In the genomic region with DNA sequence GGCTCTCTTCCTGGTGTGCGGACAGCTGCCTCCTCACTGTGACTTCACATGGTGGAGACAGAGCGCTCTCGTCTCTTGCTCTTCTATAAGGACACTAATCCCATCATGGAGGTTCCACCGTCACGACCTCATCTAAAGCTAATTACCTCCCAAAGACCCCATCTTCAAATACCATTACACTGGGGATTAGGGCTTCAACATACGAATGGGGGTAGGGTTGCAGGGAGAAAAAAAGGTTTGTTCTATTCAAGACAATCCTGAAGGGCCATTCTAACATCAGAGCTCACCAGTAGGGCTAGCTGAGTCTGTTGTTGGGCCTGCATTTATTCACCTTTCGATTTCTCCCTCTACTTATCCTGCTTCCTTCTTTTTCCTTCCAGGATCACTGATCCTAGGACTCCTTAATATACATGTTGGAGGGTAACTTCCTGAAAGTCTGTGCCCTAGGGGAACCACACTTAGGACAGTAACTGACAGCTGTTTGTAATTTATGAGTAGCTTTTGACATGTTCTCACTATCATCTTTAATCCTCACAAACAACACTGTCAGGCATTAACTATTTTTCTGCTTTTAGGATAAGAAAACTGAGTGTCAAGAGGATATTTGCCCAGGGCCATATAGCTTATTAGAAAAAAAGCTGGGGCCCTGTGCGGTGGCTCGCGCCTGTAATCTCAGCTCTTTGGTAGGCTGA, we compare ENCODE assay signal across 28 cellular contexts. TPM values are rescaled to one million over a fixed set of nuclear protein-coding genes. Genes with fewer than 3 reads are reported as not detected.
DNase-seq lines count a peak whose midpoint lies in the region; ATAC-seq, FAIRE-seq and TF ChIP-seq lines count a peak whose summit lies in the region.
"Had no signal": no experiment of that assay in that cellular context is flagged by ENCODE, and none has a peak within 500 bp of the region (broad histone marks: within the 10 kb centered on the region; RNA-seq: fewer than 3 reads in every experiment).

No MANE protein-coding gene starts in this region.

- H3K9me3 ChIP-seq in H1 (ENCODE audit: insufficient read depth in 2 of 2, low read depth in 1 of 2, low read length in 1 of 2) (0 out of 4 replicates have a peak, but pooled peaks cover 0 to 2% of the 10 kb centered on the region in 2 experiments), neural progenitor cell (ENCODE audit: low read depth) (no peaks in the 10 kb centered on the region), esophagus squamous epithelium (no peaks in the 10 kb centered on the region), Caco-2 (0 out of 2 replicates have a peak, but pooled peaks cover 4% of the 10 kb centered on the region)
- H3K9me3 ChIP-seq: adrenal gland, SK-N-SH had no signal

- no peak overlapping the region for H3K27ac ChIP-seq in GM23338 (ENCODE audit: low read depth)
- H3K27ac ChIP-seq in H1 (ENCODE audit: low read depth, low read length): no peak overlapping the region
- H3K27ac ChIP-seq in neural progenitor cell: peak overlapping the region; percentile 91
- H3K27ac ChIP-seq in esophagus squamous epithelium: no peak overlapping the region
- H3K27ac ChIP-seq: adrenal gland, brain microvascular endothelial cell, epithelial cell of prostate had no signal

- no peak for TF ChIP-seq RAD21 in H1 (IDR thresholded peaks at IDR 0.05 in 1 of 2, conservative IDR thresholded peaks at IDR 0.05 in 1 of 2; ENCODE audit: low read depth in 2 of 2, low read length in 2 of 2)

- no peaks in the 10 kb centered on the region; the same call in 2 of the 3 replicates for H3K36me3 Mint-ChIP-seq in GM23338 (ENCODE audit: low read depth)
- no peaks in the 10 kb centered on the region for H3K36me3 Mint-ChIP-seq in neural progenitor cell
- no peaks in the 10 kb centered on the region for H3K36me3 Mint-ChIP-seq in Caco-2 (ENCODE audit: insufficient read depth, unreplicated experiment)

- FAIRE-seq in H1 (lab: Jason Lieb, UNC): no peak
- FAIRE-seq: A204.1, D721Med, kidney had no signal

- intact Hi-C loops in esophagus squamous epithelium (cut with DNase I) (no loop called here), Caco-2 (cut with micrococcal nuclease; ENCODE audit: unreplicated experiment) (no loop called here)

- DNase-seq in GM23338 (ENCODE audit: low spot score) (no peak), NCI-H82 treated with DMSO at 0.1 percent for 48 hours (lab: John Stamatoyannopoulos, UW; ENCODE audit: unreplicated experiment) (peak; percentile 100), H1 (ENCODE audit: low read depth in 1 of 2, low spot score in 2 of 2) (no peak), neural progenitor cell (ENCODE audit: low spot score) (peak; percentile 77), cerebellar nuclear complex (lab: John Stamatoyannopoulos, UW) (no peak), esophagus squamous epithelium (lab: John Stamatoyannopoulos, UW) (no peak), Caco-2 (no peak)
- DNase-seq: activated CD4-positive, alpha-beta memory T cell treated with anti-CD3 and anti-CD28 coated beads, Interleukin-2, amount 10 ng/mL, durations not matched to agents 7 days and 5 days; activated CD8-positive, alpha-beta memory T cell treated with anti-CD3 and anti-CD28 coated beads, Interleukin-2, amount 50 U/mL, for 4 hours; activated naive CD4-positive, alpha-beta T cell; adrenal gland; brain microvascular endothelial cell; DND-41; effector CD4-positive, alpha-beta T cell; GF-D8; HFFc6; kidney; NCI-H1048; NCI-H1694 treated with DMSO at 0.1 percent for 48 hours; NCI-H524; SK-N-SH; stimulated activated naive CD4-positive, alpha-beta T cell treated with Interleukin-2 at 50 U/mL for 16 hours had no signal

- H3K9ac ChIP-seq in H1 (replicated peaks in 1 of 4; ENCODE audit: extremely low read depth in 1 of 4, low read depth in 3 of 4, low read length in 3 of 4) (no peak overlapping the region), neural progenitor cell (no peak overlapping the region)
- H3K9ac ChIP-seq: SK-N-SH had no signal

- H3K4me1 ChIP-seq in GM23338 (ENCODE audit: insufficient read depth) (peaks cover 19% of the 10 kb centered on the region), H1 (replicated peaks in 1 of 4; ENCODE audit: control insufficient read depth in 3 of 4, insufficient read depth in 4 of 4, low read length in 3 of 4) (peaks cover 0 to 12% (median 9%) of the 10 kb centered on the region in 4 experiments; a peak in 4 of 7 replicates), neural progenitor cell (peaks cover 28% of the 10 kb centered on the region), esophagus squamous epithelium (no peaks in the 10 kb centered on the region), Caco-2 (no peaks in the 10 kb centered on the region)
- H3K4me1 ChIP-seq: adrenal gland had no signal

- H4K5ac ChIP-seq in H1 (ENCODE audit: insufficient read length, low read depth, low read length): no peak overlapping the region

- BruUV-seq in Caco-2 (replicated peaks; lab: Mats Ljungman, UMichigan): no TSS peak

- H3K23me2 ChIP-seq in H1 (ENCODE audit: low read depth, low read length): no peaks in the 10 kb centered on the region

- H3K9me3 Mint-ChIP-seq in GM23338 (0 out of 3 replicates have a peak, but pooled peaks cover 3% of the 10 kb centered on the region), neural progenitor cell (no peaks in the 10 kb centered on the region), Caco-2 (ENCODE audit: unreplicated experiment) (no peaks in the 10 kb centered on the region)
- H3K9me3 Mint-ChIP-seq: activated CD4-positive, alpha-beta memory T cell treated with anti-CD3 and anti-CD28 coated beads, Interleukin-2, amount 10 ng/mL, durations not matched to agents 7 days and 5 days; HFFc6; T-helper 1 cell treated with Interleukin-12 subunit alpha and Interleukin-12 subunit beta and Interleukin-4 antibody, amounts not matched to agents 30 μg/mL and 1 μg/mL, for 36 hours had no signal

- no peak overlapping the region for H3K23ac ChIP-seq in H1 (ENCODE audit: insufficient read length)

- H2AK5ac ChIP-seq in H1 (ENCODE audit: low read depth, low read length): no peak overlapping the region

- no peak overlapping the region for H4K91ac ChIP-seq in H1 (replicated peaks; ENCODE audit: insufficient read length, low read length)

- no peaks in the 10 kb centered on the region for H3F3A ChIP-seq in GM23338 (replicated peaks; ENCODE audit: low read depth)
- H3F3A ChIP-seq in neural progenitor cell (ENCODE audit: low read depth): peaks cover 35% of the 10 kb centered on the region

- H4K20me1 ChIP-seq in GM23338 (replicated peaks; ENCODE audit: insufficient read depth): no peaks in the 10 kb centered on the region
- H4K20me1 ChIP-seq in H1 (replicated peaks in 1 of 2; ENCODE audit: control insufficient read depth in 1 of 2, insufficient read depth in 2 of 2, low read length in 2 of 2): no peaks in the 10 kb centered on the region
- peaks cover 4% of the 10 kb centered on the region for H4K20me1 ChIP-seq in neural progenitor cell (ENCODE audit: low read depth)

- H3K9me2 ChIP-seq in GM23338 (ENCODE audit: insufficient read depth): no peaks in the 10 kb centered on the region
- H3K9me2 ChIP-seq: SK-N-SH had no signal

- H3K27me3 Mint-ChIP-seq in GM23338 (ENCODE audit: insufficient read depth, low read depth, poor library complexity) (peaks cover 5% of the 10 kb centered on the region), neural progenitor cell (ENCODE audit: insufficient read depth, low read depth) (peaks cover 5% of the 10 kb centered on the region), Caco-2 (ENCODE audit: insufficient read depth, unreplicated experiment) (no peaks in the 10 kb centered on the region)

- H3K27me3 ChIP-seq in GM23338 (ENCODE audit: insufficient read depth) (no peaks in the 10 kb centered on the region), H1 (replicated peaks in 1 of 4; ENCODE audit: control insufficient read depth in 3 of 4, extremely low read depth in 1 of 4, insufficient read depth in 3 of 4, low read length in 3 of 4) (no peaks in the 10 kb centered on the region), neural progenitor cell (no peaks in the 10 kb centered on the region), esophagus squamous epithelium (no peaks in the 10 kb centered on the region), Caco-2 (replicated peaks; ENCODE audit: control insufficient read depth, insufficient read depth, low read length) (no peaks in the 10 kb centered on the region)
- H3K27me3 ChIP-seq: adrenal gland, brain microvascular endothelial cell had no signal

- no peaks in the 10 kb centered on the region for H3K79me1 ChIP-seq in H1 (ENCODE audit: low read depth, low read length)

- peak; percentile 79 for ATAC-seq in GM23338
- ATAC-seq in GM18907 (IDR thresholded peaks at IDR 0.05; ENCODE audit: unreplicated experiment): no peak
- ATAC-seq: activated CD4-positive, CD25-positive, alpha-beta regulatory T cell treated with anti-CD3 and anti-CD28 coated beads, Interleukin-2, amount 50 U/mL, for 24 hours had no signal

- H2BK20ac ChIP-seq in H1 (ENCODE audit: low read length): 0 out of 2 replicates have a peak overlapping the region, but pooled peaks have one; percentile 0

- H2BK120ac ChIP-seq in H1 (replicated peaks; ENCODE audit: low read depth, low read length): no peak overlapping the region

- no peak overlapping the region for H3K14ac ChIP-seq in H1 (ENCODE audit: insufficient read length)

- no peak overlapping the region for H3K4me3 Mint-ChIP-seq in GM23338
- no peak overlapping the region for H3K4me3 Mint-ChIP-seq in neural progenitor cell
- no peak overlapping the region for H3K4me3 Mint-ChIP-seq in Caco-2 (ENCODE audit: unreplicated experiment)
- H3K4me3 Mint-ChIP-seq: activated CD4-positive, alpha-beta memory T cell treated with anti-CD3 and anti-CD28 coated beads, Interleukin-2, amount 10 ng/mL, durations not matched to agents 7 days and 5 days; HFFc6; T-helper 1 cell treated with Interleukin-12 subunit alpha and Interleukin-12 subunit beta and Interleukin-4 antibody, amounts not matched to agents 30 μg/mL and 1 μg/mL, for 36 hours had no signal

- no peaks in the 10 kb centered on the region for H3K36me3 ChIP-seq in GM23338 (ENCODE audit: insufficient read depth)
- H3K36me3 ChIP-seq in H1 (ENCODE audit: control insufficient read depth in 2 of 4, insufficient read depth in 4 of 4, low read length in 3 of 4): no peaks in the 10 kb centered on the region
- no peaks in the 10 kb centered on the region for H3K36me3 ChIP-seq in neural progenitor cell
- no peaks in the 10 kb centered on the region for H3K36me3 ChIP-seq in esophagus squamous epithelium
- H3K36me3 ChIP-seq in Caco-2 (ENCODE audit: control insufficient read depth, insufficient read depth, low read length): no peaks in the 10 kb centered on the region
- H3K36me3 ChIP-seq: adrenal gland, brain microvascular endothelial cell had no signal

- H3K4me2 ChIP-seq in GM23338: no peak overlapping the region
- peak overlapping the region in 1 of 2 experiments; percentile 41; a peak in 1 of 4 replicates for H3K4me2 ChIP-seq in H1 (ENCODE audit: insufficient read depth in 1 of 2, low read depth in 2 of 2, low read length in 2 of 2)
- H3K4me2 ChIP-seq in neural progenitor cell: peak overlapping the region; percentile 73
- H3K4me2 ChIP-seq: SK-N-SH had no signal

- H3K79me2 ChIP-seq in GM23338 (replicated peaks; ENCODE audit: insufficient read depth) (no peaks in the 10 kb centered on the region), H1 (ENCODE audit: control insufficient read depth in 1 of 2, insufficient read depth in 2 of 2, low read length in 2 of 2) (no peaks in the 10 kb centered on the region), neural progenitor cell (ENCODE audit: low read depth) (no peaks in the 10 kb centered on the region)

- WGBS in H1 (ENCODE audit: extremely low coverage in 1 of 2, insufficient coverage in 1 of 2, insufficient read length in 1 of 2, insufficient replicate concordance in 2 of 2, low coverage in 1 of 2, low lambda C conversion rate in 2 of 2, missing lambda C conversion rate in 1 of 2), 2 experiments: 82% methylated on average over 10 of the region's 10 CpGs; no CpG with 5 or more reads in 1 of the 2 experiments
- 86 to 89% methylated on average over 8 to 10 of the region's 10 CpGs for WGBS in esophagus squamous epithelium, 2 donors

- H3K18ac ChIP-seq in H1 (ENCODE audit: extremely low read depth, low read length): peak overlapping the region; percentile 9; the same call in 1 of the 2 replicates

- no peak overlapping the region for H3K4ac ChIP-seq in H1 (replicated peaks; ENCODE audit: insufficient read length, low read depth, low read length)

- H3K27ac Mint-ChIP-seq in GM23338 (no peak overlapping the region), neural progenitor cell (peak overlapping the region; percentile 99), Caco-2 (ENCODE audit: unreplicated experiment) (no peak overlapping the region)
- H3K27ac Mint-ChIP-seq: activated CD4-positive, alpha-beta memory T cell treated with anti-CD3 and anti-CD28 coated beads, Interleukin-2, amount 10 ng/mL, durations not matched to agents 7 days and 5 days; HFFc6; T-helper 1 cell treated with Interleukin-12 subunit alpha and Interleukin-12 subunit beta and Interleukin-4 antibody, amounts not matched to agents 30 μg/mL and 1 μg/mL, for 36 hours had no signal

- TF ChIP-seq CTCF in GM23338 (conservative IDR thresholded peaks at IDR 0.05; ENCODE audit: low read depth in 2 of 2) (no peak), H1 (IDR thresholded peaks at IDR 0.05; ENCODE audit: control extremely low read depth in 1 of 3, insufficient read depth in 1 of 3, low read depth in 1 of 3, low read length in 3 of 3) (no peak), neural progenitor cell (IDR thresholded peaks at IDR 0.05) (no peak), esophagus squamous epithelium (IDR thresholded peaks at IDR 0.05) (no peak), Caco-2 (IDR thresholded peaks at IDR 0.05; ENCODE audit: insufficient read depth in 1 of 2, low read depth in 1 of 2, low read length in 1 of 2, severe bottlenecking in 1 of 2, unreplicated experiment in 1 of 2) (no peak)

- CTCF ChIA-PET in H1 (lab: Charles Lee; ENCODE audit: partially characterized antibody): interaction anchor here (1.0 to 2.8 kb wide), 4 partner anchors 11 to 179 kb away, joined by 3 to 11 read pairs (median 7); no protein-coding TSS in a partner anchor
- CTCF ChIA-PET in Caco-2 (lab: Charles Lee): interaction anchor here (0.6 kb wide), 1 partner anchor 13 kb away, joined by 3 read pairs; no protein-coding TSS in a partner anchor

- no peak for TF ChIP-seq EP300 in H1 (IDR thresholded peaks at IDR 0.05; ENCODE audit: borderline replicate concordance in 1 of 2, low read depth in 2 of 2, low read length in 2 of 2)

- TF ChIP-seq POLR2A in H1 (IDR thresholded peaks at IDR 0.05; ENCODE audit: control extremely low read depth in 1 of 2, low read depth in 2 of 2, low read length in 2 of 2) (no peak), esophagus squamous epithelium (IDR thresholded peaks at IDR 0.05) (no peak)

- no peak overlapping the region; the same call in 1 of the 2 replicates for H2BK5ac ChIP-seq in H1 (ENCODE audit: low read depth, low read length)

- no peak overlapping the region for H2BK12ac ChIP-seq in H1 (ENCODE audit: low read depth, low read length)

- no peak overlapping the region for H2BK15ac ChIP-seq in H1 (ENCODE audit: low read length)

- no peak overlapping the region for H3K56ac ChIP-seq in H1 (replicated peaks; ENCODE audit: insufficient read length, low read depth, low read length)

- POLR2A ChIA-PET in H1 (lab: Charles Lee; ENCODE audit: partially characterized antibody) (interaction anchor here (0.6 to 1.6 kb wide), 6 partner anchors 16 to 237 kb away, joined by 3 to 4 read pairs (median 3); a partner anchor contains a TSS), Caco-2 (lab: Charles Lee) (no interaction called here)

- peak overlapping the region; percentile 77 for H2AFZ ChIP-seq in GM23338
- peak overlapping the region; percentile 24; the same call in 1 of the 2 replicates for H2AFZ ChIP-seq in H1 (ENCODE audit: low read length)
- H2AFZ ChIP-seq in neural progenitor cell (replicated peaks): no peak overlapping the region

- H4K8ac ChIP-seq in H1 (ENCODE audit: extremely low read depth, insufficient read depth, low read length): no peak overlapping the region; the same call in 1 of the 2 replicates

- H3K4me1 Mint-ChIP-seq in GM23338 (peaks cover 32% of the 10 kb centered on the region), neural progenitor cell (peaks cover 40% of the 10 kb centered on the region), Caco-2 (ENCODE audit: low read depth, unreplicated experiment) (no peaks in the 10 kb centered on the region)
- H3K4me1 Mint-ChIP-seq: activated CD4-positive, alpha-beta memory T cell treated with anti-CD3 and anti-CD28 coated beads, Interleukin-2, amount 10 ng/mL, durations not matched to agents 7 days and 5 days had no signal

- H3K4me3 ChIP-seq in GM23338 (no peak overlapping the region), H1 (ENCODE audit: extremely low read depth in 1 of 4, insufficient read depth in 2 of 4, low read depth in 3 of 4, low read length in 4 of 4) (no peak overlapping the region), neural progenitor cell (peak overlapping the region; percentile 22), esophagus squamous epithelium (no peak overlapping the region), Caco-2 (ENCODE audit: low read depth, low read length) (no peak overlapping the region)
- H3K4me3 ChIP-seq: adrenal gland had no signal

RNA-seq across cellular contexts. Expression of a gene that starts 18.8 kb away (rescaled TPM):
- 37.1 and 42.1 TPM in 2 replicates for total RNA-seq in GM23338 (2014; rRNA removed; shearing (Covaris generic))
- polyA plus RNA-seq in GM23338 (2016; fragmentation: Nextera tagmentation; extraction: Ambion mirVana): 72.0 and 75.6 TPM in 2 replicates
- total RNA-seq in H1 (2021; fragmentation: NEBNext Ultra II Directional; extraction: Animal tissue kit (Norgen Biotek cat#: 25700)): 31.1 and 32.8 TPM in 2 replicates
- polyA plus RNA-seq in H1 (2011; rRNA removed): 7.3 and 10.8 TPM in 2 replicates
- polyA plus RNA-seq in H1 (2011; cell fraction: cytosol; rRNA removed): 23.6 TPM
- polyA plus RNA-seq in H1 (2011; cell fraction: nucleus; rRNA removed): 4.8 TPM
- polyA plus RNA-seq in H1 (2012, experiment 1 of 2): 20.7 to 22.8 TPM (median 21.3 TPM) in 4 replicates
- polyA plus RNA-seq in H1 (2012, experiment 2 of 2): 3.1 TPM
- 38.8 TPM for polyA plus RNA-seq in H1 (2013, experiment 1 of 2)
- polyA plus RNA-seq in H1 (2013, experiment 2 of 2): 38.5 TPM
- 5.2 and 7.7 TPM in 2 replicates for polyA minus RNA-seq in H1 (2011; rRNA and poly(A)+ RNA removed)
- polyA minus RNA-seq in H1 (2011; cell fraction: cytosol; rRNA and poly(A)+ RNA removed): 18.1 TPM
- 25.0 TPM for polyA minus RNA-seq in H1 (2011; cell fraction: nucleus; rRNA and poly(A)+ RNA removed)
- total RNA-seq in neural progenitor cell (ENCODE audit: low replicate concordance): 33.7 and 54.1 TPM in 2 replicates
- total RNA-seq in esophagus squamous epithelium: 10 to 100 TPM in 3 of 4 donors, 1 to 10 TPM in 1; 9.4 to 23.3 (median 19.6) TPM
- 28.1 and 30.8 TPM in 2 replicates for total RNA-seq in Caco-2 (2022)

Comparison
In these comparisons a context has a peak if more than half of its experiments do, and no peak if none do; other contexts are left out.
1. DNase-seq: peak in NCI-H82 treated with DMSO at 0.1 percent for 48 hours (single experiment) and neural progenitor cell (single experiment); none in GM23338 (single experiment), H1 (0 of 2), cerebellar nuclear complex (0 of 2), esophagus squamous epithelium (single experiment) and Caco-2 (0 of 2).